13 cellular contexts compared by ENCODE assay signal in genomic region chr6:149861603-149862423, GRCh38. TPM values are rescaled to one million over a fixed set of nuclear protein-coding genes. Genes with fewer than 3 reads are reported as not detected.
DNase-seq lines count a peak whose midpoint lies in the region; ATAC-seq, FAIRE-seq and TF ChIP-seq lines count a peak whose summit lies in the region.
"Had no signal": no experiment of that assay in that cellular context is flagged by ENCODE, and none has a peak within 500 bp of the region (broad histone marks: within the 10 kb centered on the region; RNA-seq: fewer than 3 reads in every experiment).

No MANE protein-coding gene starts in this region.

- peak overlapping the region; percentile 60 for H3K4me3 Mint-ChIP-seq in activated CD4-positive, alpha-beta T cell treated with anti-CD3 and anti-CD28 coated beads, Interleukin-2, amount 10 ng/mL, durations not matched to agents 24 days and 14 days
- H3K4me3 Mint-ChIP-seq in activated CD8-positive, alpha-beta T cell treated with anti-CD3 and anti-CD28 coated beads, Interleukin-2, amount 10 ng/mL, durations not matched to agents 7 days and 5 days: no peak overlapping the region

- no peak for DNase-seq in activated CD4-positive, alpha-beta T cell treated with anti-CD3 and anti-CD28 coated beads, Interleukin-2, amount 10 ng/mL, durations not matched to agents 24 days and 14 days
- no peak for DNase-seq in activated CD4-positive, alpha-beta T cell treated with anti-CD3 and anti-CD28 coated beads, Interleukin-2, amount 50 U/mL, for 48 hours
- DNase-seq in RWPE1 (ENCODE audit: low spot score) (no peak), esophagus squamous epithelium (lab: John Stamatoyannopoulos, UW) (no peak), skeletal muscle cell (ENCODE audit: low read depth) (no peak), AML-193 (lab: John Stamatoyannopoulos, UW) (no peak), small intestine (no peak)
- DNase-seq in activated CD8-positive, alpha-beta T cell treated with anti-CD3 and anti-CD28 coated beads, Interleukin-2, amount 10 ng/mL, durations not matched to agents 7 days and 5 days: no peak
- DNase-seq: NCI-H187 treated with DMSO at 0.1 percent for 48 hours had no signal

- peaks cover 15% of the 10 kb centered on the region for H3K4me1 Mint-ChIP-seq in activated CD4-positive, alpha-beta T cell treated with anti-CD3 and anti-CD28 coated beads, Interleukin-2, amount 10 ng/mL, durations not matched to agents 24 days and 14 days
- peaks cover 11% of the 10 kb centered on the region for H3K4me1 Mint-ChIP-seq in activated CD8-positive, alpha-beta T cell treated with anti-CD3 and anti-CD28 coated beads, Interleukin-2, amount 10 ng/mL, durations not matched to agents 7 days and 5 days (ENCODE audit: low read depth)

- H3K36me3 Mint-ChIP-seq in activated CD4-positive, alpha-beta T cell treated with anti-CD3 and anti-CD28 coated beads, Interleukin-2, amount 10 ng/mL, durations not matched to agents 24 days and 14 days (ENCODE audit: low read depth): no peaks in the 10 kb centered on the region
- no peaks in the 10 kb centered on the region for H3K36me3 Mint-ChIP-seq in activated CD8-positive, alpha-beta T cell treated with anti-CD3 and anti-CD28 coated beads, Interleukin-2, amount 10 ng/mL, durations not matched to agents 7 days and 5 days (ENCODE audit: low read depth)

- no peak for TF ChIP-seq CTCF in RWPE1 (conservative IDR thresholded peaks at IDR 0.05; ENCODE audit: low read depth)
- TF ChIP-seq CTCF in esophagus squamous epithelium (IDR thresholded peaks at IDR 0.05): no peak

- 60 to 70% methylated on average over 13 to 14 of the region's 14 CpGs for WGBS in esophagus squamous epithelium, 2 donors
- 66 to 82% (median 75%) methylated on average over 14 of the region's 14 CpGs for WGBS in small intestine, 3 donors

- intact Hi-C loops in activated CD4-positive, alpha-beta T cell treated with anti-CD3 and anti-CD28 coated beads, Interleukin-2, amount 10 ng/mL, durations not matched to agents 24 days and 14 days (cut with micrococcal nuclease): loop anchor here (5.0 kb wide), 1 partner anchor 295 kb away; the partner anchor contains the start of gene GINM1
- intact Hi-C loops in esophagus squamous epithelium (cut with DNase I): no loop called here

- peak overlapping the region in 2 of 4 donors; percentile 17 to 69 for H3K4me3 ChIP-seq in esophagus squamous epithelium
- peak overlapping the region; percentile 68 for H3K4me3 ChIP-seq in skeletal muscle cell (ENCODE audit: low read depth, low read length)
- H3K4me3 ChIP-seq in small intestine (ENCODE audit: low read depth in 1 of 2, low read length in 2 of 2): no peak overlapping the region

- CTCF ChIA-PET in RWPE1 (lab: Yijun Ruan, JAX): interaction anchor here (0.6 kb wide), 1 partner anchor 330 kb away, joined by 4 read pairs; no protein-coding TSS in a partner anchor
- CTCF ChIA-PET in activated CD8-positive, alpha-beta T cell treated with anti-CD3 and anti-CD28 coated beads, Interleukin-2, amount 10 ng/mL, durations not matched to agents 7 days and 5 days (lab: Charles Lee): no interaction called here

- H3K27ac Mint-ChIP-seq in activated CD4-positive, alpha-beta T cell treated with anti-CD3 and anti-CD28 coated beads, Interleukin-2, amount 10 ng/mL, durations not matched to agents 24 days and 14 days: no peak overlapping the region
- H3K27ac Mint-ChIP-seq in activated CD8-positive, alpha-beta T cell treated with anti-CD3 and anti-CD28 coated beads, Interleukin-2, amount 10 ng/mL, durations not matched to agents 7 days and 5 days: no peak overlapping the region

- H3K4me1 ChIP-seq in esophagus squamous epithelium (peaks cover 23 to 74% (median 27%) of the 10 kb centered on the region in 3 donors), small intestine (ENCODE audit: control insufficient read depth in 2 of 2, insufficient read depth in 1 of 2, low read depth in 1 of 2, low read length in 1 of 2) (peaks cover 0 to 4% of the 10 kb centered on the region in 2 donors)

- no peaks in the 10 kb centered on the region for H3K9me3 Mint-ChIP-seq in activated CD4-positive, alpha-beta T cell treated with anti-CD3 and anti-CD28 coated beads, Interleukin-2, amount 10 ng/mL, durations not matched to agents 24 days and 14 days
- no peaks in the 10 kb centered on the region for H3K9me3 Mint-ChIP-seq in activated CD8-positive, alpha-beta T cell treated with anti-CD3 and anti-CD28 coated beads, Interleukin-2, amount 10 ng/mL, durations not matched to agents 7 days and 5 days (ENCODE audit: insufficient read depth)

- H3K27me3 ChIP-seq in esophagus squamous epithelium: no peaks in the 10 kb centered on the region
- H3K27me3 ChIP-seq in small intestine (ENCODE audit: control insufficient read depth in 2 of 2, insufficient read depth in 2 of 2, low read length in 2 of 2): no peaks in the 10 kb centered on the region

- H3K9me3 ChIP-seq in esophagus squamous epithelium: no peaks in the 10 kb centered on the region
- no peaks in the 10 kb centered on the region for H3K9me3 ChIP-seq in small intestine (ENCODE audit: control insufficient read depth, low read depth)

- POLR2A ChIA-PET in RWPE1 (lab: Yijun Ruan, JAX; ENCODE audit: low non-redundant PET): interaction anchor here (0.6 kb wide), 1 partner anchor 111 kb away, joined by 3 read pairs; no protein-coding TSS in a partner anchor
- POLR2A ChIA-PET in activated CD8-positive, alpha-beta T cell treated with anti-CD3 and anti-CD28 coated beads, Interleukin-2, amount 10 ng/mL, durations not matched to agents 7 days and 5 days (lab: Charles Lee): no interaction called here

- H3K27me3 Mint-ChIP-seq in activated CD4-positive, alpha-beta T cell treated with anti-CD3 and anti-CD28 coated beads, Interleukin-2, amount 10 ng/mL, durations not matched to agents 24 days and 14 days: peaks cover 32% of the 10 kb centered on the region
- H3K27me3 Mint-ChIP-seq in activated CD8-positive, alpha-beta T cell treated with anti-CD3 and anti-CD28 coated beads, Interleukin-2, amount 10 ng/mL, durations not matched to agents 7 days and 5 days (ENCODE audit: low read depth): peaks cover 32% of the 10 kb centered on the region

- ATAC-seq in activated CD8-positive, alpha-beta T cell treated with anti-CD3 and anti-CD28 coated beads, Interleukin-2, amount 10 ng/mL, durations not matched to agents 7 days and 5 days: no peak
- ATAC-seq: esophagus mucosa had no signal

- no peak for FAIRE-seq in small intestine (lab: Jason Lieb, UNC)

- TF ChIP-seq POLR2A in esophagus squamous epithelium (IDR thresholded peaks at IDR 0.05): no peak

- H3K27ac ChIP-seq in RWPE1 (peak overlapping the region; percentile 98), esophagus squamous epithelium (peak overlapping the region; percentile 16 to 99 (median 62)), small intestine (ENCODE audit: low read depth in 1 of 2, low read length in 1 of 2) (no peak overlapping the region)
- H3K27ac ChIP-seq: HL-60 had no signal

- H3K36me3 ChIP-seq in esophagus squamous epithelium: no peaks in the 10 kb centered on the region
- no peaks in the 10 kb centered on the region for H3K36me3 ChIP-seq in small intestine (ENCODE audit: control insufficient read depth in 2 of 2, insufficient read depth in 2 of 2, low read length in 2 of 2)

RNA-seq across cellular contexts. Expression of gene LRP11, which starts 2.3 kb away (rescaled TPM):
- 3.7 TPM in 2 replicates for total RNA-seq in activated CD4-positive, alpha-beta T cell treated with anti-CD3 and anti-CD28 coated beads, Interleukin-2, amount 10 ng/mL, durations not matched to agents 24 days and 14 days
- total RNA-seq in esophagus squamous epithelium: 10 to 100 TPM; 40.2 to 74.9 (median 58.4) TPM
- 1 to 10 TPM; 1.4 to 2.2 TPM for total RNA-seq in activated CD8-positive, alpha-beta T cell treated with anti-CD3 and anti-CD28 coated beads, Interleukin-2, amount 10 ng/mL, durations not matched to agents 7 days and 5 days
- 10 to 100 TPM in 1 of 3 donors, 1 to 10 TPM in 1, not detected in 1; 2.2 to 19.7 TPM for polyA plus RNA-seq in small intestine

RNA-seq across cellular contexts. Expression of gene RAET1E, which starts 36.1 kb away (rescaled TPM):
- not detected in 2 replicates for total RNA-seq in activated CD4-positive, alpha-beta T cell treated with anti-CD3 and anti-CD28 coated beads, Interleukin-2, amount 10 ng/mL, durations not matched to agents 24 days and 14 days
- 10 to 100 TPM; 50.1 to 90.1 (median 67.9) TPM for total RNA-seq in esophagus squamous epithelium
- not detected for total RNA-seq in activated CD8-positive, alpha-beta T cell treated with anti-CD3 and anti-CD28 coated beads, Interleukin-2, amount 10 ng/mL, durations not matched to agents 7 days and 5 days
- under 1 TPM in 1 of 3 donors, not detected in 2; 0.13 TPM for polyA plus RNA-seq in small intestine
- total RNA-seq: liver; T-helper 1 cell treated with Interleukin-12 subunit alpha and Interleukin-12 subunit beta and Interleukin-4 antibody, amounts not matched to agents 30 ng/mL and 1 ng/mL, for 36 hours had no signal
- polyA plus RNA-seq: liver had no signal

Comparison
In these comparisons a context has a peak if more than half of its experiments do, and no peak if none do; other contexts are left out.
1. H3K27ac ChIP-seq: peak in RWPE1 (single experiment) and esophagus squamous epithelium (4 of 4); none in small intestine (0 of 2).
2. RNA of gene RAET1E, which starts 36.1 kb away (total RNA-seq): 50.1 to 90.1 TPM in esophagus squamous epithelium; not detected in activated CD4-positive, alpha-beta T cell treated with anti-CD3 and anti-CD28 coated beads, Interleukin-2, amount 10 ng/mL, durations not matched to agents 24 days and 14 days and not detected in activated CD8-positive, alpha-beta T cell treated with anti-CD3 and anti-CD28 coated beads, Interleukin-2, amount 10 ng/mL, durations not matched to agents 7 days and 5 days; every median in the first group is over 10 times any median in the second.